ENCODE assay signal across 15 cellular contexts in the genomic region with DNA sequence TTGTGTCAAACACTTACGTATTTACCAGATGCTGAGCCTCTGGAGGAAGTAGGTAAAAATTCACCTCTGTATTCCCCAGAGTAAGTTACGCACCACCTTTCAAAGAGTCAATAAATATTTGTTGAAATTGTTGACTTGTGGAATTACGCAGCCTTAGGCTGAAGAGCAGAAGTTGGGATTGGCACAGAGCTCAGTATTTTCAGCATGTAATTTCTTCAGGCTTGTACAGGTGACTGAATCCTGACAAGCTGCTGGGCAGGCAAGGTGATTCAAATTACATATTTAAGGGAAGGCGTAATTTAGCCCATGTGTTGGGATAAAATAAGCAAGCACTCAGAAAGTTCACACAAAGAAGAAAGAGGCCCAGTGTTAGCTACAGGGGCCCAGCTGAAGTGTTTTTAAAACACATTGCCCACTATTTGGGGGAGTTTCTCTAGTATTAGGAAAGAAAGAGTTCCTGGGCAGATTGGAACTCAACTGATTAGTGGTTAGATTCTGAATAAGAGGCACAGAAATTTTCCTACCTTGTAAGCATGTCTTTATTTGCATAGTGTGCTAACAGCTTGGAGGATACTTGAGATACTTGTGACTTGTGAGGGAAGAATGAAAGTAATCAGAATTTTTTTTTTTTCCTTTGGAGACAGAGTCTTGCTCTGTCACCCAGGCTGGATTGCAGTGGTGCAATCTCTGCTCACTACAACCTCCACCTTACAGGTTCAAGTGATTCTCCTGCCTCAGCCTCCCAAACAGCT.
"Had no signal": no experiment of that assay in that cellular context is flagged by ENCODE, and none has a peak within 500 bp of the region (broad histone marks: within the 10 kb centered on the region; RNA-seq: fewer than 3 reads in every experiment).

No MANE protein-coding gene starts in this region.

- H3K4me1 ChIP-seq: sigmoid colon had no signal

- H3K4me3 ChIP-seq: coronary artery, hepatocyte, sigmoid colon, skin epidermis had no signal

- H3K36me3 ChIP-seq: neutrophil, sigmoid colon had no signal

- ATAC-seq: left colon; naive thymus-derived CD4-positive, alpha-beta T cell had no signal

- H3K27me3 ChIP-seq: hepatocyte, neutrophil, sigmoid colon had no signal

- H3K27ac ChIP-seq: coronary artery, hepatocyte, neutrophil, sigmoid colon, skin epidermis had no signal

- H3K9me3 ChIP-seq: neutrophil, sigmoid colon had no signal

- DNase-seq: caudate nucleus; effector CD4-positive, alpha-beta T cell; endodermal cell; foreskin melanocyte; head of caudate nucleus; left colon; naive thymus-derived CD4-positive, alpha-beta T cell; posterior cingulate gyrus; sigmoid colon; stimulated activated CD4-positive, alpha-beta T cell treated with anti-CD3 and anti-CD28 coated beads, Interleukin-2, amount 100 ng/mL, for 24 hours; stimulated activated naive CD4-positive, alpha-beta T cell had no signal
